ENCODE assay signal across 9 cellular contexts in the genomic region with DNA sequence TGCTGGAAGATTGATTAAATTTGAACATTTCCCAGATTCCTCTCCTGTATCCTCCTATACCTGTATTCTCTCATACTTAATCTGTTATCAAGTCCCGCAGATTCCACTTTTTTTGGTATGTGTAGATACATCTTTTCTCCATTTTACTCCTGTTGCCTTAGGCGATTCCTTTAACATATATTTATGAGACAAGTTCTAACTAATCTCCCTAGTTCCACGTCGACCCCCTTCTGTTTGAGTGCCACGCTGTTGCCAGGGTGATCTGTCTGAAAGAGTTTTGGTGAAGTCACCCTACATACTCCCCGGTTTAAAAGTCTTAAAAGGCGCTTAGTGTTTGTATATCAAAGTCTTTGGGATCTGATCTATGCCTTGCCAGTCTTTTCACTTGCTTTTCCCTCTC. TPM values are rescaled to one million over a fixed set of nuclear protein-coding genes. Genes with fewer than 3 reads are reported as not detected.
DNase-seq lines count a peak whose midpoint lies in the region; ATAC-seq and TF ChIP-seq lines count a peak whose summit lies in the region.
"Had no signal": no experiment of that assay in that cellular context is flagged by ENCODE, and none has a peak within 500 bp of the region (broad histone marks: within the 10 kb centered on the region; RNA-seq: fewer than 3 reads in every experiment).

No MANE protein-coding gene starts in this region.

- no peak for DNase-seq in A673 (ENCODE audit: low spot score)
- DNase-seq in memory B cell (ENCODE audit: low spot score in 2 of 2): no peak
- no peak for DNase-seq in iPS-NIHi11 (ENCODE audit: low spot score)
- no peak for DNase-seq in DMS53 (lab: John Stamatoyannopoulos, UW)
- DNase-seq: NCI-H1417 had no signal

- H3K36me3 Mint-ChIP-seq in brain (peaks cover 5% of the 10 kb centered on the region), memory B cell (peaks cover 13% of the 10 kb centered on the region)

- TF ChIP-seq CTCF in A673 (conservative IDR thresholded peaks at IDR 0.05; ENCODE audit: low read depth, low read length) (no peak), brain (conservative IDR thresholded peaks at IDR 0.05) (no peak)

- H3K27ac ChIP-seq in A673 (ENCODE audit: low read depth, low read length, poor library complexity, severe bottlenecking): no peak overlapping the region
- no peak overlapping the region for H3K27ac ChIP-seq in HUES64 (ENCODE audit: low read depth, low read length)

- H3K9me3 Mint-ChIP-seq in brain: peaks cover 0 to 6% (median 0%) of the 10 kb centered on the region in 5 experiments
- H3K9me3 Mint-ChIP-seq in memory B cell: no peaks in the 10 kb centered on the region

- H3K4me3 Mint-ChIP-seq in brain (peak overlapping the region; percentile 79 to 90 (median 83)), memory B cell (peak overlapping the region; percentile 51)

- no peak overlapping the region for H3K9ac ChIP-seq in HUES64 (ENCODE audit: low read depth, low read length)

- WGBS in HUES64: no CpG with 5 or more reads among the region's 7 CpGs

- peak overlapping the region; percentile 29 to 97 (median 72) for H3K27ac Mint-ChIP-seq in brain
- H3K27ac Mint-ChIP-seq in memory B cell: peak overlapping the region; percentile 90

- BruUV-seq in A673 (replicated peaks; lab: Mats Ljungman, UMichigan): no TSS peak

- H3K4me1 ChIP-seq in A673 (ENCODE audit: insufficient read depth, low read length, poor library complexity, severe bottlenecking) (peaks cover 5% of the 10 kb centered on the region), HUES64 (ENCODE audit: insufficient read depth, low read length) (peaks cover 7% of the 10 kb centered on the region; the same call in 1 of the 2 replicates)

- H3K27me3 Mint-ChIP-seq in brain: peaks cover 6% of the 10 kb centered on the region
- no peaks in the 10 kb centered on the region for H3K27me3 Mint-ChIP-seq in memory B cell

- CTCF ChIA-PET in A673 (lab: Charles Lee): no interaction called here

- H3K4me1 Mint-ChIP-seq in brain: peaks cover 37% of the 10 kb centered on the region
- H3K4me1 Mint-ChIP-seq in memory B cell: peaks cover 26% of the 10 kb centered on the region

- H3K4me3 ChIP-seq in A673 (ENCODE audit: low read depth, low read length, poor library complexity, severe bottlenecking) (peak overlapping the region; percentile 80), HUES64 (ENCODE audit: low read length) (peak overlapping the region; percentile 98; the same call in 1 of the 2 replicates)

- H3K27me3 ChIP-seq in A673 (replicated peaks; ENCODE audit: insufficient read depth, low read depth, low read length, poor library complexity) (no peaks in the 10 kb centered on the region), HUES64 (ENCODE audit: insufficient read depth, low read length) (no peaks in the 10 kb centered on the region)

- H3K9me3 ChIP-seq in A673 (ENCODE audit: low read depth, low read length, poor library complexity, severe bottlenecking) (no peaks in the 10 kb centered on the region), HUES64 (ENCODE audit: insufficient read depth, low read depth, low read length) (no peaks in the 10 kb centered on the region)

- H3K36me3 ChIP-seq in A673 (ENCODE audit: insufficient read depth, low read length, poor library complexity, severe bottlenecking): peaks cover 14% of the 10 kb centered on the region
- H3K36me3 ChIP-seq in HUES64 (ENCODE audit: insufficient read depth, low read length): peaks cover 30% of the 10 kb centered on the region

- intact Hi-C loops in A673 (cut with micrococcal nuclease; ENCODE audit: unreplicated experiment): loop anchor here (10.0 kb wide), 1 partner anchor 144 kb away; the partner anchor contains the start of gene ARMCX1

- POLR2A ChIA-PET in A673 (lab: Charles Lee; ENCODE audit: low non-redundant PET): no interaction called here

- no peak for ATAC-seq in memory B cell (ENCODE audit: low read depth)
- ATAC-seq in HG02840 (IDR thresholded peaks at IDR 0.05; ENCODE audit: low FRiP score, unreplicated experiment): no peak
- no peak for ATAC-seq in HG02571 (IDR thresholded peaks at IDR 0.05; ENCODE audit: unreplicated experiment)

RNA-seq across cellular contexts. Expression of gene HNRNPH2, which starts 2.4 kb away (rescaled TPM):
- total RNA-seq in A673 (2021): 46.0 and 48.8 TPM in 2 replicates
- 61.7 TPM for polyA plus RNA-seq in HUES64 (2013, experiment 1 of 2)
- polyA plus RNA-seq in HUES64 (2013, experiment 2 of 2): 68.3 TPM
- polyA plus RNA-seq in brain (ENCODE audit: insufficient read depth, low read depth, low replicate concordance): 55.2 TPM

RNA-seq across cellular contexts. Expression of gene GLA, which starts 2.7 kb away (rescaled TPM):
- 50.2 and 61.8 TPM in 2 replicates for total RNA-seq in A673 (2021)
- polyA plus RNA-seq in HUES64 (2013, experiment 1 of 2): 31.7 TPM
- polyA plus RNA-seq in HUES64 (2013, experiment 2 of 2): 32.1 TPM
- polyA plus RNA-seq in brain (ENCODE audit: insufficient read depth, low read depth, low replicate concordance): 33.1 TPM

RNA-seq across cellular contexts. Expression of gene RPL36A, which starts 19.6 kb away (rescaled TPM):
- total RNA-seq in A673 (2021): 267 and 316 TPM in 2 replicates
- polyA plus RNA-seq in HUES64 (2013, experiment 1 of 2): 1,568 TPM
- polyA plus RNA-seq in HUES64 (2013, experiment 2 of 2): 1,777 TPM
- 2,342 TPM for polyA plus RNA-seq in brain (ENCODE audit: insufficient read depth, low read depth, low replicate concordance)

RNA-seq across cellular contexts. Expression of gene BTK, which starts 24.5 kb away (rescaled TPM):
- not detected in 2 replicates for total RNA-seq in A673 (2021)
- 0.25 TPM for polyA plus RNA-seq in HUES64 (2013, experiment 1 of 2)
- 1.4 TPM for polyA plus RNA-seq in HUES64 (2013, experiment 2 of 2)
- polyA plus RNA-seq in brain (ENCODE audit: insufficient read depth, low read depth, low replicate concordance): 0.71 TPM
